In the genomic region with DNA sequence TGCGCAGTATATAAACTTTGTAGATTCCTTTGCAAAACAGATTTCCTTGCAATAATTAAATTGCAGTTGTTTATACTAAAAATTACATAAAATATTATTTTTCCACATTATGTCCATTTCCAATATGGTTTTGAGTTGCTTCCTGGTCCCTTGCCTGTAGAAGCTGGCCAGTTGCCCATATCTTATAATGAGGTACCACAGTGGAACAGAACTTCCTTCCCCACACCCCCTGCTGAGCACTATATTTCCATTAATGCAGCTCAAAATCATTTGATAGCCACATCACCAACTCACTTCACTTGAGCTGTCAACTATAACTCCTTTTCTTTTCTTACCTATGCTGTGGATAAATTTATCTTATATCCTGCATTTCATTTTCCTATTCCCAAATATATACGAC, we compare ENCODE assay signal across 24 cellular contexts.
"Had no signal": no experiment of that assay in that cellular context is flagged by ENCODE, and none has a peak within 500 bp of the region (broad histone marks: within the 10 kb centered on the region; RNA-seq: fewer than 3 reads in every experiment).

No MANE protein-coding gene starts in this region.

- H2AFZ ChIP-seq: neural progenitor cell had no signal

- ATAC-seq: activated CD4-positive, CD25-positive, alpha-beta regulatory T cell treated with anti-CD3 and anti-CD28 coated beads, Interleukin-2, amount 50 U/mL, for 24 hours; activated T-cell treated with anti-CD3 and anti-CD28 coated beads, Interleukin-2, amount 50 U/mL, for 4 hours; heart right ventricle; left colon; lower lobe of right lung; naive thymus-derived CD4-positive, alpha-beta T cell; sciatic nerve; stimulated activated memory B cell treated with anti-CD40 and anti-IgM and Interleukin-4, amounts not matched to agents 10 μg/mL and 1 μg/mL and 100 μg/mL, for 72 hours had no signal

- H3K36me3 ChIP-seq: adrenal gland, heart right ventricle, lower lobe of right lung, neural progenitor cell, stomach, suprapubic skin, tibial nerve had no signal

- H3K9ac ChIP-seq: neural progenitor cell had no signal

- H3K4me2 ChIP-seq: neural progenitor cell, smooth muscle cell had no signal

- H3K4me3 ChIP-seq: adrenal gland, coronary artery, heart right ventricle, lower lobe of right lung, neural progenitor cell, smooth muscle cell, stomach, suprapubic skin, tibial nerve had no signal

- H3K27ac ChIP-seq: adrenal gland, coronary artery, heart right ventricle, lower lobe of right lung, neural progenitor cell, stomach, suprapubic skin, tibial nerve, VCaP had no signal

- H3K4me1 ChIP-seq: lower lobe of right lung, neural progenitor cell had no signal

- FAIRE-seq: astrocyte, bronchial epithelial cell had no signal

- H3K9me3 ChIP-seq: adrenal gland, heart right ventricle, lower lobe of right lung, stomach, suprapubic skin, tibial nerve had no signal

- DNase-seq: activated CD4-positive, alpha-beta T cell treated with anti-CD3 and anti-CD28 coated beads, Interleukin-2, amount 10 ng/mL, durations not matched to agents 24 days and 14 days; activated CD8-positive, alpha-beta memory T cell treated with anti-CD3 and anti-CD28 coated beads, Interleukin-2, amount 50 U/mL, for 4 hours; activated naive CD4-positive, alpha-beta T cell; activated T-cell treated with anti-CD3 and anti-CD28 coated beads, Interleukin-2, amount 50 U/mL, for 4 hours; adrenal gland; heart right ventricle; islet precursor cell; left colon; lower lobe of right lung; naive thymus-derived CD4-positive, alpha-beta T cell; stimulated activated CD4-positive, alpha-beta T cell treated with anti-CD3 and anti-CD28 coated beads, Interleukin-15, amount 100 ng/mL, for 24 hours; stomach; T-helper 9 cell had no signal

- H3K27me3 ChIP-seq: adrenal gland, heart right ventricle, neural progenitor cell, stomach, suprapubic skin, tibial nerve had no signal
